Comparison of ENCODE assay signal across 12 cellular contexts in the genomic region with DNA sequence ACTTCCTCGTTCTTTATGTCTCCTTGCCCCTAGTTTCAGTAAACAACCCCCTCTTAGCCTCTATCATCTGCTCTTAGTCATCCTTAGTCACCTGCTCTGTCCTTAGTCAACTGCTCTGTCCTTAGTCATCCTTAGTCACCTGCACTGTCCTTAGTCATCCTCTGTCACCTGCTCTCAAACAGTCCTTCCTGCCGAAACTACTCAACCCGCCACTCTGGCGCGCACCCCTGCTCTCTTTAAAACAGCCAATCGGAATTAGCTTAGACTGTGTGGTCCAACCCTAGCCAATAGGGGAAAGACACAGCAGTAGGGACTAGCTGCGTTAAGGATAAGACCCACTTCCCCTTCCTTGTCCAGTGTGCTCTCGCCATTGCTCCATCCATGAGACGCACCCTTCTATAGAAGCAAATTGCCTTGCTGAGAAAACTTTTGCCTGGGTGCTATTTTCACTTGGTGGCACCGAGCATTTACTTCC.
DNase-seq lines count a peak whose midpoint lies in the region; ATAC-seq and TF ChIP-seq lines count a peak whose summit lies in the region.
"Had no signal": no experiment of that assay in that cellular context is flagged by ENCODE, and none has a peak within 500 bp of the region (broad histone marks: within the 10 kb centered on the region; RNA-seq: fewer than 3 reads in every experiment).

No MANE protein-coding gene starts in this region.

- H3K9me3 Mint-ChIP-seq in Calu3 (ENCODE audit: low read depth, unreplicated experiment), result peaks cover 3% of the 10 kb centered on the region

- no peak overlapping the region for H2AFZ ChIP-seq in PC-9
- H2AFZ ChIP-seq: neural progenitor cell had no signal

- H3K4me2 ChIP-seq in PC-9, result 0 out of 2 replicates have a peak overlapping the region, but pooled peaks have one; percentile 16
- H3K4me2 ChIP-seq: neural progenitor cell had no signal

- H3F3A ChIP-seq in PC-9 (ENCODE audit: insufficient read depth, low read depth), result peaks cover 26% of the 10 kb centered on the region

- no peak for TF ChIP-seq POLR2A in gastrocnemius medialis (IDR thresholded peaks at IDR 0.05)
- TF ChIP-seq POLR2A in gastroesophageal sphincter (IDR thresholded peaks at IDR 0.05), result no peak

- DNase-seq in Calu3 (peak; percentile 49), PC-9 (peak; percentile 43 to 81), gastrocnemius medialis (peak in 1 of 2 donors; percentile 38), activated gamma-delta T cell (lab: John Stamatoyannopoulos, UW) (no peak), left colon (no peak)
- DNase-seq in activated naive CD4-positive, alpha-beta T cell treated with anti-CD3 and anti-CD28 coated beads, Interleukin-2, amount 50 U/mL, for 16 hours, result peak; percentile 74
- DNase-seq: CD4-positive, alpha-beta memory T cell; NCI-H1417 treated with DMSO at 0.1 percent for 48 hours had no signal

- H3K4me3 Mint-ChIP-seq in Calu3 (ENCODE audit: low read depth, unreplicated experiment), result peak overlapping the region; percentile 16
- H3K4me3 Mint-ChIP-seq: neural progenitor cell had no signal

- H3K27ac Mint-ChIP-seq in Calu3 (ENCODE audit: unreplicated experiment), result peak overlapping the region; percentile 92
- H3K27ac Mint-ChIP-seq: neural progenitor cell had no signal

- H4K20me1 ChIP-seq in PC-9 (ENCODE audit: insufficient read depth), result no peaks in the 10 kb centered on the region

- no peaks in the 10 kb centered on the region for H3K79me2 ChIP-seq in PC-9 (ENCODE audit: low read depth)

- CTCF ChIA-PET in Calu3 (lab: Charles Lee), result interaction anchor here (1.0 to 1.4 kb wide), 2 partner anchors 14 to 62 kb away, joined by 3 read pairs; no protein-coding TSS in a partner anchor
- CTCF ChIA-PET in PC-9 (lab: Charles Lee), result no interaction called here

- peaks cover 16% of the 10 kb centered on the region for H3K36me3 Mint-ChIP-seq in Calu3 (ENCODE audit: insufficient read depth, unreplicated experiment)

- H3K9me2 ChIP-seq in PC-9 (ENCODE audit: insufficient read depth), result no peaks in the 10 kb centered on the region

- H3K27ac ChIP-seq in PC-9 (peak overlapping the region; percentile 96), gastrocnemius medialis (peak overlapping the region; percentile 86 to 96 (median 93)), gastroesophageal sphincter (no peak overlapping the region)
- H3K27ac ChIP-seq: neural progenitor cell had no signal

- no peaks in the 10 kb centered on the region for H3K27me3 Mint-ChIP-seq in Calu3 (ENCODE audit: unreplicated experiment)
- H3K27me3 Mint-ChIP-seq: CD4-positive, alpha-beta memory T cell had no signal

- no peaks in the 10 kb centered on the region for H3K27me3 ChIP-seq in PC-9 (ENCODE audit: insufficient read depth, low read depth)
- no peaks in the 10 kb centered on the region for H3K27me3 ChIP-seq in gastrocnemius medialis
- H3K27me3 ChIP-seq in gastroesophageal sphincter, result no peaks in the 10 kb centered on the region
- H3K27me3 ChIP-seq: neural progenitor cell had no signal

- POLR2A ChIA-PET in PC-9 (lab: Charles Lee; ENCODE audit: unreplicated experiment), result no interaction called here

- H3K4me1 ChIP-seq in PC-9 (replicated peaks; ENCODE audit: insufficient read depth) (peaks cover 33% of the 10 kb centered on the region), gastrocnemius medialis (peaks cover 23 to 32% of the 10 kb centered on the region in 2 donors), gastroesophageal sphincter (peaks cover 5 to 27% (median 14%) of the 10 kb centered on the region in 3 donors)

- intact Hi-C loops in Calu3 (cut with micrococcal nuclease; ENCODE audit: unreplicated experiment), result no loop called here
- intact Hi-C loops in PC-9 (cut with micrococcal nuclease; ENCODE audit: unreplicated experiment), result no loop called here
- intact Hi-C loops in gastrocnemius medialis (cut with DNase I; ENCODE audit: low total_unique reads), result no loop called here
- intact Hi-C loops in left colon (cut with DNase I, micrococcal nuclease), result no loop called here

- H3K4me3 ChIP-seq in PC-9 (no peak overlapping the region), gastrocnemius medialis (no peak overlapping the region), gastroesophageal sphincter (no peak overlapping the region)
- H3K4me3 ChIP-seq: GM12878, neural progenitor cell had no signal

- H3K4me1 Mint-ChIP-seq in Calu3 (ENCODE audit: low read depth, unreplicated experiment), result peaks cover 25% of the 10 kb centered on the region

- no peaks in the 10 kb centered on the region for H3K36me3 ChIP-seq in PC-9 (ENCODE audit: low read depth)
- H3K36me3 ChIP-seq in gastrocnemius medialis, result no peaks in the 10 kb centered on the region
- no peaks in the 10 kb centered on the region for H3K36me3 ChIP-seq in gastroesophageal sphincter
- H3K36me3 ChIP-seq: neural progenitor cell had no signal

- BruUV-seq in Calu3 (replicated peaks; lab: Mats Ljungman, UMichigan) (no TSS peak), PC-9 (replicated peaks; lab: Mats Ljungman, UMichigan) (no TSS peak)

- no peak for ATAC-seq in gastrocnemius medialis
- ATAC-seq in left colon, result no peak
- ATAC-seq in gastroesophageal sphincter, result no peak
- no peak for ATAC-seq in HG02840 (IDR thresholded peaks at IDR 0.05; ENCODE audit: low FRiP score, unreplicated experiment)
- ATAC-seq: GM12878 had no signal

- no peak for TF ChIP-seq EP300 in gastroesophageal sphincter (IDR thresholded peaks at IDR 0.05)

- H3K9me3 ChIP-seq in PC-9 (ENCODE audit: insufficient read depth, low read depth) (peaks cover 10% of the 10 kb centered on the region), gastrocnemius medialis (no peaks in the 10 kb centered on the region), gastroesophageal sphincter (no peaks in the 10 kb centered on the region)

- in situ Hi-C loops in gastrocnemius medialis (cut with MboI; ENCODE audit: low sequenced_read_pairs in 4 of 4), result no loop called here

- TF ChIP-seq CTCF in Calu3 (IDR thresholded peaks at IDR 0.05; ENCODE audit: unreplicated experiment) (no peak), PC-9 (conservative IDR thresholded peaks at IDR 0.05) (no peak), gastrocnemius medialis (IDR thresholded peaks at IDR 0.05 in 4 of 5, conservative IDR thresholded peaks at IDR 0.05 in 1 of 5) (no peak), gastroesophageal sphincter (IDR thresholded peaks at IDR 0.05) (no peak)

- 93 to 97% methylated on average over 10 of the region's 10 CpGs for WGBS in gastroesophageal sphincter (ENCODE audit: low coverage in 1 of 2), 2 donors

Comparison
In these comparisons a context has a peak if more than half of its experiments do, and no peak if none do; other contexts are left out.
1. DNase-seq: peak in Calu3 (single experiment), PC-9 (2 of 2) and activated naive CD4-positive, alpha-beta T cell treated with anti-CD3 and anti-CD28 coated beads, Interleukin-2, amount 50 U/mL, for 16 hours (single experiment); none in activated gamma-delta T cell (single experiment) and left colon (0 of 2).
2. H3K27ac ChIP-seq: peak in PC-9 (single experiment) and gastrocnemius medialis (4 of 4); none in gastroesophageal sphincter (0 of 4).